In the genomic region with DNA sequence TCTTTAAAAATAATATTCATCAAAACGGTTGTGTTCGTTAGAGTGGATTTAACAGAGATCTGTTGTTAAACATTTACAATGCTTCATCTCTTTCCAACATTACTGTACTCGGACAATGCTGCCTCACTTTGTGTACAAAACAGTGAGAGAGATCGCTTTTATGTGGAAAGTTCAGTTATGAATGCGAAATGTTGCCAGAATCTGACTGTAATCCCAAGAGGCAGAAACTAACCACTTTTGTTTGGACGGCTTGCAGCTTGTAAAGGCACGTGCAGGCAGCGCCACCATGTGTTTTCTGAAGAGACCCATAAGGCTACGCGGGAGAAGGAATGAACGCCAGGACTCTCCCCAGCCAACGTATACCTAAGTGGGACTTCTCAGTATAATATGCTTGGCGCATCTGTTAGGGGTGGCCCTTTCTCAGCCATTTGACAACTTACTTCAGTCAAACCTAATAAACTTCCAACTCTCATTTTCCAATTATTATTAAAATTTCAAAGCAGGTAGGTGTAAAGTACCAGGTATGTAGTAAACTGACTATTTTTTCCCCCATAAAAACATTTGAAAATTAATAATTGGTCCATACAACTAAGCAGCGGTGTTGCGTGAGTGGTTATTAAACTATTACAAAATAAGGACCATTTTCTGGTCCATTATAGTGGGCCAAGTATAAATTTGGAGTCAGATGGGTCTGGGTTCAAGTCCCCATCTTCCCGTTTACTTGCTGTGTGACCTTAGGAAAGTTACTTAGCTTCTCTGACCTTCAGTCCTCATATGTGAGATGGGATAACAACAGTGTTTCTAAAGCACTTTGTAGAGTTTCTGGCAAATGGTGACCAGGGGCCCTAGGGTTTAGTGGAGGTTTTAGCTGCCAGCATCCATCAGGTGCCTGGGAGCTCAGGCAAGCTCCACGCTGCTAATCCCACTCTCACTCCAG, we compare ENCODE assay signal across 8 cellular contexts. TPM values are rescaled to one million over a fixed set of nuclear protein-coding genes. Genes with fewer than 3 reads are reported as not detected.
A peak's percentile ranks its signal among the peaks of the same experiment; 100 is the strongest.
DNase-seq lines count a peak whose midpoint lies in the region; ATAC-seq and TF ChIP-seq lines count a peak whose summit lies in the region.

No MANE protein-coding gene starts in this region.

- H3K27ac ChIP-seq in RWPE2 (ENCODE audit: poor library complexity, severe bottlenecking) (no peak overlapping the region), gastroesophageal sphincter (peak overlapping the region in 2 of 4 donors; percentile 36 to 62)

- 16 to 21% methylated on average over 13 to 16 of the region's 17 CpGs for WGBS in gastroesophageal sphincter (ENCODE audit: low coverage in 1 of 2), 2 donors

- no peak for TF ChIP-seq EP300 in gastroesophageal sphincter (IDR thresholded peaks at IDR 0.05)

- no peaks in the 10 kb centered on the region for H3K9me3 Mint-ChIP-seq in activated naive CD4-positive, alpha-beta T cell treated with anti-CD3 and anti-CD28 coated beads for 36 hours
- no peaks in the 10 kb centered on the region for H3K9me3 Mint-ChIP-seq in osteocyte (ENCODE audit: unreplicated experiment)

- H3K9me3 ChIP-seq in MG63 (no peaks in the 10 kb centered on the region), RWPE2 (ENCODE audit: severe bottlenecking) (no peaks in the 10 kb centered on the region), gastroesophageal sphincter (no peaks in the 10 kb centered on the region)

- H3K27ac Mint-ChIP-seq in activated naive CD4-positive, alpha-beta T cell treated with anti-CD3 and anti-CD28 coated beads for 36 hours, result no peak overlapping the region
- H3K27ac Mint-ChIP-seq in osteocyte (ENCODE audit: unreplicated experiment), result no peak overlapping the region

- H3K4me3 ChIP-seq in MG63 (no peak overlapping the region), RWPE2 (ENCODE audit: severe bottlenecking) (no peak overlapping the region), gastroesophageal sphincter (no peak overlapping the region)

- TF ChIP-seq POLR2A in gastroesophageal sphincter (IDR thresholded peaks at IDR 0.05), result no peak

- intact Hi-C loops in activated naive CD4-positive, alpha-beta T cell treated with anti-CD3 and anti-CD28 coated beads for 36 hours (cut with micrococcal nuclease), result loop anchor here (1.0 to 10.0 kb wide), 5 partner anchors 29 to 1905 kb away; a partner anchor contains a TSS

- H3K27me3 ChIP-seq in MG63 (no peaks in the 10 kb centered on the region), RWPE2 (ENCODE audit: insufficient read depth, poor library complexity, severe bottlenecking) (no peaks in the 10 kb centered on the region), gastroesophageal sphincter (no peaks in the 10 kb centered on the region)

- peak; percentile 79 for ATAC-seq in GM21619 (IDR thresholded peaks at IDR 0.05; ENCODE audit: unreplicated experiment)
- peak; percentile 97 for ATAC-seq in RWPE2 (ENCODE audit: low read depth)
- ATAC-seq in gastroesophageal sphincter, result peak; percentile 86

- H3K36me3 Mint-ChIP-seq in activated naive CD4-positive, alpha-beta T cell treated with anti-CD3 and anti-CD28 coated beads for 36 hours (ENCODE audit: low read depth), result no peaks in the 10 kb centered on the region
- peaks cover 3% of the 10 kb centered on the region for H3K36me3 Mint-ChIP-seq in osteocyte (ENCODE audit: unreplicated experiment)

- H3K4me1 Mint-ChIP-seq in activated naive CD4-positive, alpha-beta T cell treated with anti-CD3 and anti-CD28 coated beads for 36 hours (ENCODE audit: low read depth), result peaks cover 14% of the 10 kb centered on the region
- peaks cover 25% of the 10 kb centered on the region for H3K4me1 Mint-ChIP-seq in osteocyte (ENCODE audit: unreplicated experiment)

- H3K4me1 ChIP-seq in RWPE2 (ENCODE audit: insufficient read depth, poor library complexity, severe bottlenecking), result no peaks in the 10 kb centered on the region
- H3K4me1 ChIP-seq in gastroesophageal sphincter, result peaks cover 0 to 48% (median 19%) of the 10 kb centered on the region in 3 donors

- CTCF ChIA-PET in activated naive CD4-positive, alpha-beta T cell treated with anti-CD3 and anti-CD28 coated beads for 36 hours (lab: Charles Lee), result interaction anchor here (0.7 to 4.5 kb wide), 2 partner anchors 40 to 548 kb away, joined by 3 to 32 read pairs; no protein-coding TSS in a partner anchor

- no peak overlapping the region for H3K4me3 Mint-ChIP-seq in activated naive CD4-positive, alpha-beta T cell treated with anti-CD3 and anti-CD28 coated beads for 36 hours
- peak overlapping the region; percentile 6 for H3K4me3 Mint-ChIP-seq in osteocyte (ENCODE audit: unreplicated experiment)

- peak; percentile 95 for DNase-seq in DMS 273 (lab: John Stamatoyannopoulos, UW; ENCODE audit: unreplicated experiment)
- DNase-seq in MG63, result peak; percentile 83
- no peak for DNase-seq in RWPE2 (ENCODE audit: low spot score)
- peak; percentile 84 for DNase-seq in activated naive CD4-positive, alpha-beta T cell treated with anti-CD3 and anti-CD28 coated beads for 36 hours
- peak; percentile 92 for DNase-seq in osteocyte (ENCODE audit: extremely low spot score, unreplicated experiment)
- peak; percentile 87 for DNase-seq in ureter (ENCODE audit: low spot score)

- TF ChIP-seq CTCF in RWPE2 (IDR thresholded peaks at IDR 0.05; ENCODE audit: poor library complexity, severe bottlenecking), result peak; percentile 94
- TF ChIP-seq CTCF in gastroesophageal sphincter (IDR thresholded peaks at IDR 0.05), result peak; percentile 46 to 94 (median 77)
- peak; percentile 94 for TF ChIP-seq CTCF in osteocyte (IDR thresholded peaks at IDR 0.05)

- no peaks in the 10 kb centered on the region for H3K36me3 ChIP-seq in MG63
- H3K36me3 ChIP-seq in RWPE2 (ENCODE audit: low read depth), result no peaks in the 10 kb centered on the region
- no peaks in the 10 kb centered on the region for H3K36me3 ChIP-seq in gastroesophageal sphincter

- H3K27me3 Mint-ChIP-seq in activated naive CD4-positive, alpha-beta T cell treated with anti-CD3 and anti-CD28 coated beads for 36 hours (ENCODE audit: low read depth), result peaks cover 17% of the 10 kb centered on the region
- peaks cover 27% of the 10 kb centered on the region for H3K27me3 Mint-ChIP-seq in osteocyte (ENCODE audit: unreplicated experiment)

RNA-seq across cellular contexts. Expression of a gene that starts 5.6 kb away (rescaled TPM):
- 24.5 and 33.9 TPM in 2 replicates for total RNA-seq in MG63 (2014; rRNA removed; shearing (Covaris generic); ENCODE audit: low replicate concordance)
- 10 to 100 TPM; 20.2 to 21.0 TPM for total RNA-seq in activated naive CD4-positive, alpha-beta T cell treated with anti-CD3 and anti-CD28 coated beads for 36 hours
- total RNA-seq in gastroesophageal sphincter (10 to 100 TPM; 39.2 to 57.5 (median 45.0) TPM), osteocyte (25.7 and 28.3 TPM in 2 replicates), ureter (50.2 TPM)
